In genomic region chr2:238702276-238702675, GRCh38 we compare ENCODE assay signal across 17 cellular contexts.
"Had no signal": no experiment of that assay in that cellular context is flagged by ENCODE, and none has a peak within 500 bp of the region (broad histone marks: within the 10 kb centered on the region; RNA-seq: fewer than 3 reads in every experiment).

No MANE protein-coding gene starts in this region.

- H3K4me3 Mint-ChIP-seq: memory B cell; natural killer cell treated with Interleukin-12 subunit alpha and Interleukin-12 subunit beta and Interleukin-15 and Interleukin-18, amount 100 ng/mL, for 72 hours had no signal

- H3K36me3 Mint-ChIP-seq: memory B cell; natural killer cell treated with Interleukin-12 subunit alpha and Interleukin-12 subunit beta and Interleukin-15 and Interleukin-18, amount 100 ng/mL, for 72 hours had no signal

- DNase-seq: effector CD8-positive, alpha-beta T cell; gastrocnemius medialis; left lung; lower lobe of right lung; midbrain; psoas muscle; stimulated activated CD4-positive, alpha-beta T cell treated with anti-CD3 and anti-CD28 coated beads, Interleukin-2, amount 100 ng/mL, for 48 hours; stimulated activated naive CD4-positive, alpha-beta T cell treated with Interleukin-2 at 50 U/mL for 16 hours; thyroid gland had no signal

- H3K4me2 ChIP-seq: smooth muscle cell had no signal

- H3K27ac ChIP-seq: coronary artery, gastrocnemius medialis, left lung, neutrophil, psoas muscle, suprapubic skin, thyroid gland, uterus had no signal

- H3K27me3 ChIP-seq: left lung, neutrophil, suprapubic skin, thyroid gland, upper lobe of left lung, uterus had no signal

- H3K4me1 Mint-ChIP-seq: memory B cell had no signal

- H3K4me3 ChIP-seq: coronary artery, gastrocnemius medialis, left lung, lower lobe of right lung, psoas muscle, smooth muscle cell, suprapubic skin, thyroid gland, upper lobe of left lung, uterus had no signal

- H3K4me1 ChIP-seq: gastrocnemius medialis, left lung, psoas muscle, suprapubic skin, thyroid gland, uterus had no signal

- H3K9me3 ChIP-seq: gastrocnemius medialis, left lung, lower lobe of right lung, neutrophil, psoas muscle, suprapubic skin, thyroid gland, upper lobe of left lung, uterus had no signal

- H3K9me3 Mint-ChIP-seq: memory B cell; natural killer cell treated with Interleukin-12 subunit alpha and Interleukin-12 subunit beta and Interleukin-15 and Interleukin-18, amount 100 ng/mL, for 72 hours had no signal

- H3K36me3 ChIP-seq: gastrocnemius medialis, left lung, lower lobe of right lung, neutrophil, suprapubic skin, thyroid gland, upper lobe of left lung, uterus had no signal

- H3K27me3 Mint-ChIP-seq: memory B cell had no signal

- H3K27ac Mint-ChIP-seq: memory B cell; natural killer cell treated with Interleukin-12 subunit alpha and Interleukin-12 subunit beta and Interleukin-15 and Interleukin-18, amount 100 ng/mL, for 72 hours had no signal
